In the genomic region with DNA sequence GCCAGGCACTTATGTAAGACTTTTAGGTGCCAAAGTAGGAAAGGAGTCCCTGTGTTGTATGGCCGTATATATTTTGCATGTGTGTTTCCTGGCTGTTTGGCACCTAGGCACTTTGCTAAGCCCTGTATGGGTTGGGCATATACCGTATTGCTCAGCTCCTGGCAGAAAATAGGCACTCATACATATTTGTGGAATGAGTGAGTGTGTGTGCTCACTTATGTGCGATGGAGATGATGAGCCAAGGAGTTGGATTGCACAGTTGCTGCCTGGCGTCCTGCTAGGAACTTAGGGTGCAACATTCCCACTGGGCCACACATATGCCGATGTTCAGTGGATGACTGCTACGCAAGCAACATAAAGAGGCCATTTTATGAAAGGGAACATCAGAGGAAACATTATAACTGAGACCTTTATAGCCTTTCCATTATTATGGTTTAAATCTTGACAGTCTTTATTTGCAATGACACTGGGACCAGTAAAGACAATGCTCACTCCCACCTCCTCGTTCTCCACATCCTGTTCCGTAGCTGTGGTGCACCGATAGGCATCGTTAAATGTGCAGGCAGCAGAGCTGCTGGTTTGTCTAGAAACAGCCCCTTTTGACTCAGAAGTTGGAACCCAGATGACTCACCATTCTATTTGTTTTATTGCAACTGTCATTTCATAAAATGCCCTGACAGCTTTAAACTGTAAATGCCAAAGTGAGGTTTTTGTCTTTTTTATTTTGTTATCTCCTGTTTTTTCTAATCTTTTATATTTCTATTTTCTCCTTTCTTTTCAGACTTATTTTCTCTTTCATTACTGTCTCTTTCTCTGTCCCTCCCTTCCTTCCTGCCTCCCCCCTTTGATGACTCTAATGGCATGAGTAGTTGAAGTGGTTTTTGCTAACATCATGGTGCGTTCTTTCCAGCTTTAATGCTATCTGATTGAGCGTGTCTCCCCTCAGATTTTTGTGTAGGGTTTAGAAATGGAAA, we compare ENCODE assay signal across 8 cellular contexts. TPM values are rescaled to one million over a fixed set of nuclear protein-coding genes. Genes with fewer than 3 reads are reported as not detected.
DNase-seq lines count a peak whose midpoint lies in the region; ATAC-seq and TF ChIP-seq lines count a peak whose summit lies in the region.

No MANE protein-coding gene starts in this region.

- no peaks in the 10 kb centered on the region for H3K36me3 ChIP-seq in osteoblast (ENCODE audit: insufficient read depth, low read length)
- no peaks in the 10 kb centered on the region for H3K36me3 ChIP-seq in uterus
- H3K36me3 ChIP-seq in tibial artery = no peaks in the 10 kb centered on the region

- H3K27me3 ChIP-seq in osteoblast (ENCODE audit: insufficient read depth, low read length) (no peaks in the 10 kb centered on the region), uterus (no peaks in the 10 kb centered on the region), tibial artery (no peaks in the 10 kb centered on the region)

- no peaks in the 10 kb centered on the region for H3K27me3 Mint-ChIP-seq in IgD-negative memory B cell
- H3K27me3 Mint-ChIP-seq in central memory CD8-positive, alpha-beta T cell = no peaks in the 10 kb centered on the region

- no peak for TF ChIP-seq CTCF in osteoblast (IDR thresholded peaks at IDR 0.05; ENCODE audit: extremely low read depth, low read depth, low read length)
- no peak for TF ChIP-seq CTCF in uterus (IDR thresholded peaks at IDR 0.05)
- TF ChIP-seq CTCF in tibial artery (IDR thresholded peaks at IDR 0.05) = no peak

- H3K4me3 ChIP-seq in osteoblast (ENCODE audit: insufficient read depth, low read length) (peak overlapping the region; percentile 55), uterus (no peak overlapping the region), tibial artery (peak overlapping the region in 1 of 2 donors; percentile 3)

- no peaks in the 10 kb centered on the region for H3K9me3 Mint-ChIP-seq in IgD-negative memory B cell
- no peaks in the 10 kb centered on the region for H3K9me3 Mint-ChIP-seq in central memory CD8-positive, alpha-beta T cell

- H3K4me3 Mint-ChIP-seq in IgD-negative memory B cell = peak overlapping the region in 3 of 4 donors; percentile 16 to 90 (median 76)
- peak overlapping the region; percentile 55 for H3K4me3 Mint-ChIP-seq in central memory CD8-positive, alpha-beta T cell

- intact Hi-C loops in uterus (cut with DNase I; ENCODE audit: low total_unique reads) (no loop called here), tibial artery (cut with DNase I; ENCODE audit: low total_unique reads) (loop anchor here (5.0 to 10.0 kb wide), 3 partner anchors 114 to 434 kb away; partner anchors contain the start of gene CASZ1)

- H3K4me1 ChIP-seq in osteoblast (ENCODE audit: insufficient read depth, low read length) = peaks cover 35% of the 10 kb centered on the region
- H3K4me1 ChIP-seq in uterus = peaks cover 0 to 8% of the 10 kb centered on the region in 2 donors
- peaks cover 0 to 33% (median 25%) of the 10 kb centered on the region in 4 donors for H3K4me1 ChIP-seq in tibial artery

- peak; percentile 90 for ATAC-seq in GM21447 (IDR thresholded peaks at IDR 0.05; ENCODE audit: unreplicated experiment)
- ATAC-seq in central memory CD8-positive, alpha-beta T cell (replicated peaks; ENCODE audit: extremely low read depth, poor library complexity, severe bottlenecking) = peak; percentile 94

- peak overlapping the region; percentile 7 for H2AFZ ChIP-seq in osteoblast (ENCODE audit: low read length)

- H4K20me1 ChIP-seq in osteoblast (ENCODE audit: insufficient read depth, low read length) = peaks cover 27% of the 10 kb centered on the region

- peaks cover 23 to 33% (median 29%) of the 10 kb centered on the region in 3 donors for H3K4me1 Mint-ChIP-seq in IgD-negative memory B cell
- peaks cover 66% of the 10 kb centered on the region for H3K4me1 Mint-ChIP-seq in central memory CD8-positive, alpha-beta T cell

- no peak for TF ChIP-seq POLR2A in uterus (IDR thresholded peaks at IDR 0.05)

- H3K27ac ChIP-seq in osteoblast (ENCODE audit: low read depth, low read length) (peak overlapping the region; percentile 96), uterus (peak overlapping the region; percentile 26 to 27), tibial artery (no peak overlapping the region)

- H3K9me3 ChIP-seq in osteoblast (ENCODE audit: low read depth, low read length) (no peaks in the 10 kb centered on the region), uterus (no peaks in the 10 kb centered on the region), tibial artery (no peaks in the 10 kb centered on the region)

- DNase-seq in DMS153 (lab: John Stamatoyannopoulos, UW) (peak; percentile 52), osteoblast (ENCODE audit: insufficient read length, low spot score, missing footprints) (peak; percentile 94), uterus (no peak), tibial artery (no peak)
- DNase-seq in activated CD4-positive, CD25-positive, alpha-beta regulatory T cell (lab: John Stamatoyannopoulos, UW) = peak; percentile 29 to 58 (median 51)
- peak; percentile 44 to 58 for DNase-seq in central memory CD8-positive, alpha-beta T cell (ENCODE audit: low spot score in 2 of 2)

- H3K79me2 ChIP-seq in osteoblast (ENCODE audit: insufficient read depth, low read length) = peaks cover 65% of the 10 kb centered on the region

- peak overlapping the region; percentile 85 for H3K4me2 ChIP-seq in osteoblast (ENCODE audit: insufficient read depth, low read length)

- H3K27ac Mint-ChIP-seq in IgD-negative memory B cell = peak overlapping the region in 2 of 3 donors; percentile 81 to 82
- peak overlapping the region; percentile 90 for H3K27ac Mint-ChIP-seq in central memory CD8-positive, alpha-beta T cell (ENCODE audit: low read depth)

- H3K36me3 Mint-ChIP-seq in IgD-negative memory B cell = peaks cover 1% of the 10 kb centered on the region
- H3K36me3 Mint-ChIP-seq in central memory CD8-positive, alpha-beta T cell (ENCODE audit: insufficient read depth) = peaks cover 7% of the 10 kb centered on the region

RNA-seq across cellular contexts. Expression of gene PEX14, which starts 36.1 kb away (rescaled TPM):
- polyA plus RNA-seq in IgD-negative memory B cell = 7.6 TPM
- 15.2 and 15.3 TPM in 2 replicates for total RNA-seq in osteoblast
- total RNA-seq in uterus = 10 to 100 TPM in 1 of 4 donors, 1 to 10 TPM in 3; 2.0 to 21.9 (median 5.3) TPM

RNA-seq across cellular contexts. Expression of gene DFFA, which starts 38.5 kb away (rescaled TPM):
- polyA plus RNA-seq in IgD-negative memory B cell = 37.5 TPM
- 27.9 and 32.7 TPM in 2 replicates for total RNA-seq in osteoblast
- 10 to 100 TPM in 3 of 4 donors, 1 to 10 TPM in 1; 5.1 to 41.6 (median 25.7) TPM for total RNA-seq in uterus

Comparison
In these comparisons a context has a peak if more than half of its experiments do, and no peak if none do; other contexts are left out.
1. DNase-seq: peak in DMS153 (single experiment), activated CD4-positive, CD25-positive, alpha-beta regulatory T cell (4 of 4), central memory CD8-positive, alpha-beta T cell (2 of 2) and osteoblast (single experiment); none in uterus (0 of 2) and tibial artery (0 of 2).
2. H3K27ac ChIP-seq: peak in osteoblast (single experiment) and uterus (2 of 2); none in tibial artery (0 of 2).